ENCODE assay signal across 1 cellular context in genomic region chr16:66904846-66905632, GRCh38.
TF ChIP-seq lines count a peak whose summit lies in the region.

No MANE protein-coding gene starts in this region.

TF ChIP-seq in HCT116, 20 proteins besides CTCF, POLR2A, EP300 and RAD21:
- TF ChIP-seq, protein P1, sequence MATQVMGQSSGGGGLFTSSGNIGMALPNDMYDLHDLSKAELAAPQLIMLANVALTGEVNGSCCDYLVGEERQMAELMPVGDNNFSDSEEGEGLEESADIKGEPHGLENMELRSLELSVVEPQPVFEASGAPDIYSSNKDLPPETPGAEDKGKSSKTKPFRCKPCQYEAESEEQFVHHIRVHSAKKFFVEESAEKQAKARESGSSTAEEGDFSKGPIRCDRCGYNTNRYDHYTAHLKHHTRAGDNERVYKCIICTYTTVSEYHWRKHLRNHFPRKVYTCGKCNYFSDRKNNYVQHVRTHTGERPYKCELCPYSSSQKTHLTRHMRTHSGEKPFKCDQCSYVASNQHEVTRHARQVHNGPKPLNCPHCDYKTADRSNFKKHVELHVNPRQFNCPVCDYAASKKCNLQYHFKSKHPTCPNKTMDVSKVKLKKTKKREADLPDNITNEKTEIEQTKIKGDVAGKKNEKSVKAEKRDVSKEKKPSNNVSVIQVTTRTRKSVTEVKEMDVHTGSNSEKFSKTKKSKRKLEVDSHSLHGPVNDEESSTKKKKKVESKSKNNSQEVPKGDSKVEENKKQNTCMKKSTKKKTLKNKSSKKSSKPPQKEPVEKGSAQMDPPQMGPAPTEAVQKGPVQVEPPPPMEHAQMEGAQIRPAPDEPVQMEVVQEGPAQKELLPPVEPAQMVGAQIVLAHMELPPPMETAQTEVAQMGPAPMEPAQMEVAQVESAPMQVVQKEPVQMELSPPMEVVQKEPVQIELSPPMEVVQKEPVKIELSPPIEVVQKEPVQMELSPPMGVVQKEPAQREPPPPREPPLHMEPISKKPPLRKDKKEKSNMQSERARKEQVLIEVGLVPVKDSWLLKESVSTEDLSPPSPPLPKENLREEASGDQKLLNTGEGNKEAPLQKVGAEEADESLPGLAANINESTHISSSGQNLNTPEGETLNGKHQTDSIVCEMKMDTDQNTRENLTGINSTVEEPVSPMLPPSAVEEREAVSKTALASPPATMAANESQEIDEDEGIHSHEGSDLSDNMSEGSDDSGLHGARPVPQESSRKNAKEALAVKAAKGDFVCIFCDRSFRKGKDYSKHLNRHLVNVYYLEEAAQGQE (IDR thresholded peaks at IDR 0.05; ENCODE audit: low read depth), result no peak
- TF ChIP-seq SIN3A (IDR thresholded peaks at IDR 0.05; ENCODE audit: low read depth), result no peak
- no peak for TF ChIP-seq POLR2AphosphoS5 (IDR thresholded peaks at IDR 0.05; ENCODE audit: low read depth, low read length)
- no peak for TF ChIP-seq SP1 (IDR thresholded peaks at IDR 0.05; ENCODE audit: low read depth)
- TF ChIP-seq CEBPB (IDR thresholded peaks at IDR 0.05; ENCODE audit: low read depth), result no peak
- TF ChIP-seq FOSL1 (IDR thresholded peaks at IDR 0.05; ENCODE audit: low read depth), result no peak
- no peak for TF ChIP-seq ZNF274 (IDR thresholded peaks at IDR 0.05; ENCODE audit: low read depth, low read length)
- no peak for TF ChIP-seq ZFX (IDR thresholded peaks at IDR 0.05)
- TF ChIP-seq, protein P2, sequence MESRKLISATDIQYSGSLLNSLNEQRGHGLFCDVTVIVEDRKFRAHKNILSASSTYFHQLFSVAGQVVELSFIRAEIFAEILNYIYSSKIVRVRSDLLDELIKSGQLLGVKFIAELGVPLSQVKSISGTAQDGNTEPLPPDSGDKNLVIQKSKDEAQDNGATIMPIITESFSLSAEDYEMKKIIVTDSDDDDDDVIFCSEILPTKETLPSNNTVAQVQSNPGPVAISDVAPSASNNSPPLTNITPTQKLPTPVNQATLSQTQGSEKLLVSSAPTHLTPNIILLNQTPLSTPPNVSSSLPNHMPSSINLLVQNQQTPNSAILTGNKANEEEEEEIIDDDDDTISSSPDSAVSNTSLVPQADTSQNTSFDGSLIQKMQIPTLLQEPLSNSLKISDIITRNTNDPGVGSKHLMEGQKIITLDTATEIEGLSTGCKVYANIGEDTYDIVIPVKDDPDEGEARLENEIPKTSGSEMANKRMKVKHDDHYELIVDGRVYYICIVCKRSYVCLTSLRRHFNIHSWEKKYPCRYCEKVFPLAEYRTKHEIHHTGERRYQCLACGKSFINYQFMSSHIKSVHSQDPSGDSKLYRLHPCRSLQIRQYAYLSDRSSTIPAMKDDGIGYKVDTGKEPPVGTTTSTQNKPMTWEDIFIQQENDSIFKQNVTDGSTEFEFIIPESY (IDR thresholded peaks at IDR 0.05; ENCODE audit: extremely low read depth, insufficient replicate concordance, low read length), result no peak
- TF ChIP-seq SRF (IDR thresholded peaks at IDR 0.05; ENCODE audit: low read depth), result no peak
- no peak for TF ChIP-seq ATF3 (IDR thresholded peaks at IDR 0.05)
- no peak for TF ChIP-seq EGR1 (IDR thresholded peaks at IDR 0.05; ENCODE audit: low read depth)
- no peak for TF ChIP-seq JUND (IDR thresholded peaks at IDR 0.05)
TF ChIP-seq in HCT116: peak in this region for 0.
